ENCODE assay signal across 8 cellular contexts in genomic region chr16:49856741-49857330, GRCh38. TPM values are rescaled to one million over a fixed set of nuclear protein-coding genes. Genes with fewer than 3 reads are reported as not detected.
DNase-seq lines count a peak whose midpoint lies in the region; ATAC-seq and TF ChIP-seq lines count a peak whose summit lies in the region.

No MANE protein-coding gene starts in this region.

- H3K36me3 ChIP-seq in GM23248 (ENCODE audit: low read depth) (no peaks in the 10 kb centered on the region), OCI-LY7 (ENCODE audit: insufficient read depth, low read length) (no peaks in the 10 kb centered on the region), body of pancreas (replicated peaks in 1 of 2; ENCODE audit: insufficient read depth in 1 of 2, low read depth in 2 of 2) (no peaks in the 10 kb centered on the region)

- WGBS in GM23248 (ENCODE audit: low coverage in 1 of 2, low lambda C conversion rate in 2 of 2, missing lambda C conversion rate in 2 of 2), 2 experiments, result 1 to 2% methylated on average over 28 to 66 of the region's 73 CpGs
- 0% methylated on average over 5 to 63 of the region's 73 CpGs for whole genome bisulfite sequencing in body of pancreas, 2 donors

- H3K27me3 Mint-ChIP-seq in progenitor cell of endocrine pancreas, result peaks cover 8% of the 10 kb centered on the region

- no peaks in the 10 kb centered on the region for H4K20me1 ChIP-seq in GM23248 (ENCODE audit: insufficient read depth)
- no peaks in the 10 kb centered on the region for H4K20me1 ChIP-seq in OCI-LY7 (ENCODE audit: insufficient read depth, low read length)

- H3K4me1 ChIP-seq in GM23248 (ENCODE audit: insufficient read depth), result no peaks in the 10 kb centered on the region
- H3K4me1 ChIP-seq in OCI-LY7 (ENCODE audit: insufficient read depth, low read length, poor library complexity, severe bottlenecking), result peaks cover 17% of the 10 kb centered on the region
- H3K4me1 ChIP-seq in body of pancreas, result peaks cover 47% of the 10 kb centered on the region

- DNase-seq in AG09309 (ENCODE audit: low read depth) (peak; percentile 28), GM23248 (peak; percentile 88), OCI-LY7 (ENCODE audit: low spot score) (peak; percentile 20), body of pancreas (peak; percentile 78 to 85 (median 81)), hepatic stellate cell (ENCODE audit: low spot score) (peak; percentile 92), progenitor cell of endocrine pancreas (ENCODE audit: low spot score, unreplicated experiment) (peak; percentile 67), OCI-M2 (lab: John Stamatoyannopoulos, UW; ENCODE audit: unreplicated experiment) (no peak)

- no peaks in the 10 kb centered on the region for H3K36me3 Mint-ChIP-seq in progenitor cell of endocrine pancreas (ENCODE audit: insufficient read depth)

- TF ChIP-seq POLR2A in body of pancreas (IDR thresholded peaks at IDR 0.05), result peak in 2 of 3 donors; percentile 40 to 45

- peaks cover 33% of the 10 kb centered on the region for H3K4me1 Mint-ChIP-seq in progenitor cell of endocrine pancreas (ENCODE audit: low read depth)

- intact Hi-C loops in OCI-LY7 (cut with micrococcal nuclease; ENCODE audit: unreplicated experiment) (no loop called here), body of pancreas (cut with DNase I) (no loop called here)

- POLR2A ChIA-PET in OCI-LY7 (lab: Charles Lee), result no interaction called here

- H3K9me2 ChIP-seq in GM23248 (ENCODE audit: insufficient read depth) (no peaks in the 10 kb centered on the region), OCI-LY7 (ENCODE audit: insufficient read depth, low read length) (no peaks in the 10 kb centered on the region)

- peak overlapping the region; percentile 39 for H3K4me3 ChIP-seq in AG09309 (ENCODE audit: control insufficient read depth, low read depth, low read length)
- H3K4me3 ChIP-seq in GM23248, result peak overlapping the region; percentile 77
- H3K4me3 ChIP-seq in OCI-LY7 (ENCODE audit: low read depth, low read length, poor library complexity, severe bottlenecking), result peak overlapping the region; percentile 37
- H3K4me3 ChIP-seq in body of pancreas, result no peak overlapping the region

- no peaks in the 10 kb centered on the region for H3K9me3 Mint-ChIP-seq in progenitor cell of endocrine pancreas (ENCODE audit: low read depth)

- H3K4me3 Mint-ChIP-seq in progenitor cell of endocrine pancreas (ENCODE audit: low read depth), result peak overlapping the region; percentile 88

- peak overlapping the region; percentile 83 for H3K4me2 ChIP-seq in GM23248 (ENCODE audit: unreplicated experiment)
- peak overlapping the region; percentile 54; the same call in 1 of the 2 replicates for H3K4me2 ChIP-seq in OCI-LY7 (ENCODE audit: low read length)

- BruUV-seq in OCI-LY7 (replicated peaks; lab: Mats Ljungman, UMichigan), result no TSS peak

- CTCF ChIA-PET in OCI-LY7 (lab: Charles Lee; ENCODE audit: unreplicated experiment), result interaction anchor here (0.6 kb wide), 1 partner anchor 335 kb away, joined by 3 read pairs; no protein-coding TSS in a partner anchor

- H3K9ac ChIP-seq in GM23248, result no peak overlapping the region

- no peak overlapping the region for H3K27ac ChIP-seq in GM23248
- H3K27ac ChIP-seq in OCI-LY7 (ENCODE audit: low read depth, low read length, poor library complexity, severe bottlenecking), result no peak overlapping the region
- peak overlapping the region; percentile 77 to 97 (median 90) for H3K27ac ChIP-seq in body of pancreas

- ATAC-seq in body of pancreas, result peak; percentile 63
- ATAC-seq in HG02840 (IDR thresholded peaks at IDR 0.05; ENCODE audit: low FRiP score, unreplicated experiment), result no peak

- H3K27me3 ChIP-seq in GM23248 (replicated peaks; ENCODE audit: insufficient read depth) (peaks cover 24% of the 10 kb centered on the region), body of pancreas (no peaks in the 10 kb centered on the region)

- TF ChIP-seq CTCF in AG09309 (IDR thresholded peaks at IDR 0.05; ENCODE audit: control insufficient read depth, insufficient read depth, low read depth, low read length, missing control alignments), result peak; percentile 32
- TF ChIP-seq CTCF in OCI-LY7 (conservative IDR thresholded peaks at IDR 0.05; ENCODE audit: low read length), result no peak
- peak in 3 of 7 experiments; percentile 9 to 49 (median 45) for TF ChIP-seq CTCF in body of pancreas (IDR thresholded peaks at IDR 0.05)
- no peak for TF ChIP-seq CTCF in progenitor cell of endocrine pancreas (IDR thresholded peaks at IDR 0.05; ENCODE audit: unreplicated experiment)

- H2AFZ ChIP-seq in GM23248, result peak overlapping the region; percentile 83; the same call in 1 of the 2 replicates
- no peak overlapping the region for H2AFZ ChIP-seq in OCI-LY7 (ENCODE audit: low read length)

- no peaks in the 10 kb centered on the region for H3K9me3 ChIP-seq in GM23248 (ENCODE audit: low read depth)
- H3K9me3 ChIP-seq in OCI-LY7 (ENCODE audit: low read length), result no peaks in the 10 kb centered on the region
- no peaks in the 10 kb centered on the region for H3K9me3 ChIP-seq in body of pancreas

- H3F3A ChIP-seq in GM23248 (ENCODE audit: insufficient read depth), result no peaks in the 10 kb centered on the region

- peak overlapping the region; percentile 91 for H3K27ac Mint-ChIP-seq in progenitor cell of endocrine pancreas

- H3K79me2 ChIP-seq in GM23248 (ENCODE audit: insufficient read depth) (no peaks in the 10 kb centered on the region), OCI-LY7 (ENCODE audit: insufficient read depth, low read depth, low read length) (no peaks in the 10 kb centered on the region)

- in situ Hi-C loops in GM23248 (cut with MboI), result no loop called here

RNA-seq across cellular contexts. Expression of gene ZNF423, which starts 0.9 kb away (rescaled TPM):
- total RNA-seq in GM23248 (2014; rRNA removed; shearing (Covaris generic)), result 0.13 and 0.43 TPM in 2 replicates
- polyA plus RNA-seq in GM23248 (2016; fragmentation: Nextera tagmentation; extraction: Ambion mirVana), result 0.49 and 0.72 TPM in 2 replicates
- total RNA-seq in OCI-LY7 (2014; rRNA removed; shearing (Covaris generic)), result 0.09 TPM in 1 of 2 replicates, not detected in the other
- total RNA-seq in OCI-LY7 (2022) (0.13 TPM in 1 of 2 replicates, not detected in the other), body of pancreas (1 to 10 TPM; 4.2 to 9.2 TPM), progenitor cell of endocrine pancreas (47.7 and 49.8 TPM in 2 replicates)

Comparison
In these comparisons a context has a peak if more than half of its experiments do, and no peak if none do; other contexts are left out.
1. H3K4me3 ChIP-seq: peak in AG09309 (single experiment), GM23248 (single experiment) and OCI-LY7 (single experiment); none in body of pancreas (0 of 2).
2. H3K27ac ChIP-seq: peak in body of pancreas (4 of 4); none in GM23248 (single experiment) and OCI-LY7 (single experiment).